In the genomic region with DNA sequence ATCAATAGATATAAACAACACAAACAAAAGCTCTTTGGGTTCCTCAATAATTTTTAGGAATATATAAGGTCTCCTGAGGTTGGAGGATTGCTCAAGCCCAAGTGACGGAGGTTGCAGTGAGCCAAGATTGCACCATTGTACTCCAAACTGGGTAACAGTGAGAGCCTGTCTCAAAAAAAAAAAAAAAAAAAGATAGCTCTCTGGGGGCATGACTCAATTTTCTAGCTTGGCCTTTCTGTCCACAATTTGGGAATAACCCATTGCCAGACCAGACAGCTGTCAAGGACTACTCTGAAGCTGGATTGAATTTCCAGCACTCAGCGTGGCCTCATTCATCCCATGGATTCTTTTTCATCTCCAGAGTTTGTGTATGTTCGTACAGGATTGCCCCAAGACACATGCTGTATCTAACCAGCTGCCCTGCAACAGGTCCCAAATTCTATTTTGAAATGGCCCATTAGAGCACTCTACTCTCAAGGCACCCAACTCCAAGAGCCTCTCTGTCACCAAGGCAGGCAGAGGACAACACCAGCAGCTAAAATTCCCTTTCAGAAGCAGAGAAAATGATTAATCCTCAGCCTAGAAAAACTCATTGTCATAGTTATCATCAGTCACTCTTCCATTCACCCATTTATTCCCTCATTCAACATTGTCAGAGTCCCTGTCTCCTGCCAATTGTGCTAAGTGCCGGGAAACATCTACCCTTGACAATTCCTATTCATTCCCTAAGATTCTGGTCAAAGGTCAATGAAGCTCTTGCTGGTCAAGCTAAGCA, we compare ENCODE assay signal across 6 cellular contexts. TPM values are rescaled to one million over a fixed set of nuclear protein-coding genes. Genes with fewer than 3 reads are reported as not detected.
A peak's percentile ranks its signal among the peaks of the same experiment; 100 is the strongest.
DNase-seq lines count a peak whose midpoint lies in the region; TF ChIP-seq lines count a peak whose summit lies in the region.

No MANE protein-coding gene starts in this region.

- H3K36me3 ChIP-seq in thymus (ENCODE audit: control insufficient read depth, insufficient read depth) = peaks cover 3% of the 10 kb centered on the region
- no peaks in the 10 kb centered on the region for H3K36me3 ChIP-seq in MM.1S (replicated peaks; ENCODE audit: insufficient read depth, low read length)

- H3K9me3 ChIP-seq in thymus (ENCODE audit: control insufficient read depth) (no peaks in the 10 kb centered on the region), MM.1S (replicated peaks; ENCODE audit: insufficient read depth, low read length) (no peaks in the 10 kb centered on the region)

- no peak overlapping the region for H2AFZ ChIP-seq in MM.1S (ENCODE audit: low read length)

- DNase-seq in NCI-H2171 treated with DMSO at 0.1 percent for 48 hours (lab: John Stamatoyannopoulos, UW) = peak; percentile 8
- DNase-seq in NCI-H2171 (lab: John Stamatoyannopoulos, UW) = no peak
- DNase-seq in fibroblast of the conjunctiva (ENCODE audit: low read depth) = peak; percentile 92
- no peak for DNase-seq in DMS53 (lab: John Stamatoyannopoulos, UW)
- no peak for DNase-seq in MM.1S

- H3K9me2 ChIP-seq in MM.1S (replicated peaks; ENCODE audit: insufficient read depth, low read length) = no peaks in the 10 kb centered on the region

- H4K20me1 ChIP-seq in MM.1S (ENCODE audit: insufficient read depth, low read length) = 0 out of 2 replicates have a peak, but pooled peaks cover 4% of the 10 kb centered on the region

- no peaks in the 10 kb centered on the region for H3F3A ChIP-seq in MM.1S (ENCODE audit: insufficient read depth, low read length)

- peaks cover 91% of the 10 kb centered on the region for H3K79me2 ChIP-seq in MM.1S (ENCODE audit: low read length)

- H3K9ac ChIP-seq in MM.1S (ENCODE audit: low read length) = no peak overlapping the region

- H3K4me1 ChIP-seq in thymus (ENCODE audit: control insufficient read depth, insufficient read depth, low read length) (no peaks in the 10 kb centered on the region), MM.1S (ENCODE audit: low read length) (no peaks in the 10 kb centered on the region)

- WGBS in thymus = 91% methylated on average over 4 of the region's 4 CpGs

- no peak for TF ChIP-seq CTCF in MM.1S (IDR thresholded peaks at IDR 0.05; ENCODE audit: low read length)

- H3K27me3 ChIP-seq in thymus (ENCODE audit: control insufficient read depth, insufficient read depth) = no peaks in the 10 kb centered on the region
- H3K27me3 ChIP-seq in MM.1S (replicated peaks; ENCODE audit: insufficient read depth, low read length) = no peaks in the 10 kb centered on the region

- H3K4me2 ChIP-seq in MM.1S (ENCODE audit: low read depth, low read length) = no peak overlapping the region

- H3K4me3 ChIP-seq in thymus (ENCODE audit: low read length) = no peak overlapping the region
- no peak overlapping the region for H3K4me3 ChIP-seq in MM.1S (ENCODE audit: low read length)

- H3K27ac ChIP-seq in thymus (ENCODE audit: low read depth) (peak overlapping the region; percentile 56), MM.1S (ENCODE audit: low read length) (no peak overlapping the region)

RNA-seq across cellular contexts. Expression of a gene that starts 8.7 kb away (rescaled TPM):
- 527 TPM for polyA plus RNA-seq in thymus

RNA-seq across cellular contexts. Expression of a gene that starts 28.9 kb away (rescaled TPM):
- polyA plus RNA-seq in thymus = 71.3 TPM

RNA-seq across cellular contexts. Expression of a gene that starts 36.0 kb away (rescaled TPM):
- polyA plus RNA-seq in thymus = 13.4 TPM

RNA-seq across cellular contexts. Expression of a gene that starts 46.3 kb away (rescaled TPM):
- 104 TPM for polyA plus RNA-seq in thymus

RNA-seq across cellular contexts. Expression of a gene that starts 48.3 kb away (rescaled TPM):
- 61.9 TPM for polyA plus RNA-seq in thymus

Comparison
In these comparisons a context has a peak if more than half of its experiments do, and no peak if none do; other contexts are left out.
1. DNase-seq: peak in NCI-H2171 treated with DMSO at 0.1 percent for 48 hours (single experiment) and fibroblast of the conjunctiva (single experiment); none in NCI-H2171 (single experiment), DMS53 (single experiment) and MM.1S (single experiment).